Comparison of ENCODE assay signal across 30 cellular contexts in genomic region chr5:157006262-157006661, GRCh38. TPM values are rescaled to one million over a fixed set of nuclear protein-coding genes. Genes with fewer than 3 reads are reported as not detected.
"Had no signal": no experiment of that assay in that cellular context is flagged by ENCODE, and none has a peak within 500 bp of the region (broad histone marks: within the 10 kb centered on the region; RNA-seq: fewer than 3 reads in every experiment).

No MANE protein-coding gene starts in this region.

- H3K36me3 Mint-ChIP-seq: stimulated activated effector memory CD8-positive, alpha-beta T cell treated with anti-CD3 and anti-CD28 coated beads, Interleukin-12 subunit alpha, Interleukin-12 subunit beta, amount 100 ng/mL, for 72 hours; stimulated activated memory B cell treated with anti-CD40 and anti-IgM and Interleukin-4, amounts not matched to agents 10 μg/mL and 1 μg/mL and 100 μg/mL, for 72 hours; stimulated activated naive B cell treated with anti-CD40 and anti-IgM and Interleukin-4, amounts not matched to agents 10 μg/mL and 1 μg/mL and 100 μg/mL, for 72 hours; type B pancreatic cell had no signal

- H3K27ac Mint-ChIP-seq: stimulated activated memory B cell treated with anti-CD40 and anti-IgM and Interleukin-4, amounts not matched to agents 10 μg/mL and 1 μg/mL and 100 μg/mL, for 72 hours; stimulated activated naive B cell treated with anti-CD40 and anti-IgM and Interleukin-4, amounts not matched to agents 10 μg/mL and 1 μg/mL and 100 μg/mL, for 72 hours; stimulated activated naive CD8-positive, alpha-beta T cell treated with anti-CD3 and anti-CD28 coated beads, Interleukin-15, amount 100 ng/mL, for 72 hours; stimulated activated naive CD8-positive, alpha-beta T cell treated with anti-CD3 and anti-CD28 coated beads, Interleukin-15, Interleukin-2, amounts not matched to agents 100 ng/mL and 50 ng/mL, for 24 hours; type B pancreatic cell had no signal

- ATAC-seq: stimulated activated effector memory CD8-positive, alpha-beta T cell treated with anti-CD3 and anti-CD28 coated beads, Interleukin-12 subunit alpha, Interleukin-12 subunit beta, amount 100 ng/mL, for 72 hours; stimulated activated memory B cell treated with anti-CD40 and anti-IgM and Interleukin-4, amounts not matched to agents 10 μg/mL and 1 μg/mL and 100 μg/mL, for 72 hours; stimulated activated naive B cell treated with anti-CD40 and anti-IgM and Interleukin-4, amounts not matched to agents 10 μg/mL and 1 μg/mL and 100 μg/mL, for 72 hours; stimulated activated naive CD8-positive, alpha-beta T cell treated with anti-CD3 and anti-CD28 coated beads, Interleukin-15, amount 100 ng/mL, for 72 hours; stimulated activated naive CD8-positive, alpha-beta T cell treated with anti-CD3 and anti-CD28 coated beads, Interleukin-15, Interleukin-2, amounts not matched to agents 100 U/mL and 50 U/mL, for 24 hours; upper lobe of right lung had no signal

- H3K4me1 Mint-ChIP-seq: stimulated activated memory B cell treated with anti-CD40 and anti-IgM and Interleukin-4, amounts not matched to agents 10 μg/mL and 1 μg/mL and 100 μg/mL, for 72 hours; stimulated activated naive B cell treated with anti-CD40 and anti-IgM and Interleukin-4, amounts not matched to agents 10 μg/mL and 1 μg/mL and 100 μg/mL, for 72 hours had no signal

- DNase-seq: stimulated activated CD4-positive, alpha-beta T cell treated with anti-CD3 and anti-CD28 coated beads, Interleukin-2, amount 100 ng/mL, for 48 hours; stimulated activated CD4-positive, alpha-beta T cell treated with anti-CD3 and anti-CD28 coated beads, Interleukin-4, amount 100 ng/mL, for 1 hour; stimulated activated CD4-positive, alpha-beta T cell treated with anti-CD3 and anti-CD28 coated beads, Interleukin-4, amount 100 ng/mL, for 24 hours; stimulated activated CD4-positive, alpha-beta T cell treated with anti-CD3 and anti-CD28 coated beads, Interleukin-4, amount 100 ng/mL, for 4 hours; stimulated activated CD8-positive, alpha-beta memory T cell treated with anti-CD3 and anti-CD28 coated beads, Interleukin-4, amount 100 ng/mL, for 48 hours; stimulated activated naive B cell treated with anti-CD40 and anti-IgM and Interleukin-4, amounts not matched to agents 10 μg/mL and 1 μg/mL and 100 μg/mL, for 72 hours; stimulated activated naive CD4-positive, alpha-beta T cell; stimulated activated naive CD4-positive, alpha-beta T cell treated with Interleukin-2 at 50 U/mL for 16 hours; stimulated activated naive CD8-positive, alpha-beta T cell treated with anti-CD3 and anti-CD28 coated beads, Interleukin-15, amount 100 ng/mL, for 72 hours; stimulated activated naive CD8-positive, alpha-beta T cell treated with anti-CD3 and anti-CD28 coated beads, Interleukin-15, Interleukin-2, amounts not matched to agents 100 U/mL and 50 U/mL, for 24 hours; stomach; substantia nigra; testis; thyroid gland; tibial artery; transverse colon; trophoblast cell; upper lobe of left lung; upper lobe of right lung; uterus had no signal

- H3K4me3 ChIP-seq: stomach, suprapubic skin, testis, thoracic aorta, thyroid gland, tibial artery, tibial nerve, transverse colon, upper lobe of left lung, upper lobe of right lung, uterus, vagina had no signal

- H3K27ac ChIP-seq: stomach, suprapubic skin, testis, thoracic aorta, thyroid gland, tibial artery, tibial nerve, transverse colon, upper lobe of left lung, upper lobe of right lung, uterus, vagina had no signal

- H3K4me1 ChIP-seq: stomach, suprapubic skin, testis, thyroid gland, tibial artery, tibial nerve, transverse colon, upper lobe of left lung, upper lobe of right lung, uterus, vagina had no signal

- FAIRE-seq: urothelium cell line had no signal

- H3K4me3 Mint-ChIP-seq: stimulated activated effector memory CD8-positive, alpha-beta T cell treated with anti-CD3 and anti-CD28 coated beads, Interleukin-12 subunit alpha, Interleukin-12 subunit beta, amount 100 ng/mL, for 72 hours; stimulated activated memory B cell treated with anti-CD40 and anti-IgM and Interleukin-4, amounts not matched to agents 10 μg/mL and 1 μg/mL and 100 μg/mL, for 72 hours; stimulated activated naive B cell treated with anti-CD40 and anti-IgM and Interleukin-4, amounts not matched to agents 10 μg/mL and 1 μg/mL and 100 μg/mL, for 72 hours; stimulated activated naive CD8-positive, alpha-beta T cell treated with anti-CD3 and anti-CD28 coated beads, Interleukin-15, amount 100 ng/mL, for 72 hours; stimulated activated naive CD8-positive, alpha-beta T cell treated with anti-CD3 and anti-CD28 coated beads, Interleukin-15, Interleukin-2, amounts not matched to agents 100 ng/mL and 50 ng/mL, for 24 hours; type B pancreatic cell had no signal

- H3K27me3 Mint-ChIP-seq: stimulated activated naive CD8-positive, alpha-beta T cell treated with anti-CD3 and anti-CD28 coated beads, Interleukin-15, amount 100 ng/mL, for 72 hours; stimulated activated naive CD8-positive, alpha-beta T cell treated with anti-CD3 and anti-CD28 coated beads, Interleukin-15, Interleukin-2, amounts not matched to agents 100 ng/mL and 50 ng/mL, for 24 hours; type B pancreatic cell had no signal

- H3K9me3 ChIP-seq: testis, thoracic aorta, thyroid gland, transverse colon, upper lobe of right lung, uterus, vagina had no signal

- H3K36me3 ChIP-seq: stomach, suprapubic skin, thoracic aorta, thyroid gland, tibial artery, tibial nerve, transverse colon, upper lobe of left lung, upper lobe of right lung, uterus, vagina had no signal

- H3K27me3 ChIP-seq: stomach, suprapubic skin, testis, thyroid gland, tibial artery, tibial nerve, transverse colon, upper lobe of left lung, upper lobe of right lung, uterus, vagina had no signal

RNA-seq across cellular contexts. Expression of gene TIMD4, which starts 43.2 kb away (rescaled TPM):
- total RNA-seq: temporal lobe, tibial nerve, upper lobe of right lung, vagina had no signal

RNA-seq across cellular contexts. Expression of gene HAVCR1, which starts 52.7 kb away (rescaled TPM):
- total RNA-seq: suprapubic skin, upper lobe of right lung, vagina had no signal
- polyA plus RNA-seq: stomach had no signal
